In genomic region chr2:159243521-159243920, GRCh38 we compare ENCODE assay signal across 28 cellular contexts.
"Had no signal": no experiment of that assay in that cellular context is flagged by ENCODE, and none has a peak within 500 bp of the region (broad histone marks: within the 10 kb centered on the region; RNA-seq: fewer than 3 reads in every experiment).

No MANE protein-coding gene starts in this region.

- ATAC-seq: activated CD8-positive, alpha-beta memory T cell treated with anti-CD3 and anti-CD28 coated beads, Interleukin-2, amount 10 ng/mL, durations not matched to agents 7 days and 5 days; K562; Panc1; WTC11 had no signal

- DNase-seq: activated CD4-positive, alpha-beta T cell treated with anti-CD3 and anti-CD28 coated beads for 1 hour; activated CD4-positive, alpha-beta T cell treated with anti-CD3 and anti-CD28 coated beads, Interleukin-2, amount 10 ng/mL, durations not matched to agents 24 days and 14 days; activated CD4-positive, alpha-beta T cell treated with anti-CD3 and anti-CD28 coated beads, Interleukin-2, amount 50 U/mL, for 48 hours; activated CD8-positive, alpha-beta memory T cell treated with anti-CD3 and anti-CD28 coated beads, Interleukin-2, amount 10 ng/mL, durations not matched to agents 7 days and 5 days; activated effector memory CD4-positive, alpha-beta T cell treated with Interleukin-2 at 50 U/mL for 16 hours; activated naive CD4-positive, alpha-beta T cell treated with Interleukin-2 at 50 U/mL for 16 hours; activated T-cell treated with anti-CD3 and anti-CD28 coated beads, Interleukin-2, amount 50 U/mL, for 24 hours; amygdala; caudate nucleus; Karpas-422; NCI-H146; NCI-H187 treated with DMSO at 0.1 percent for 48 hours; NCI-H2081 treated with DMSO at 0.1 percent for 48 hours; NCI-H2171; NCI-H2227 treated with DMSO at 0.1 percent for 48 hours; NCI-H446 treated with DMSO at 0.1 percent for 48 hours; NCI-H524 treated with DMSO at 0.1 percent for 48 hours; NCI-H774; SHP77; T-helper 9 cell had no signal

- H3K27ac Mint-ChIP-seq: activated CD4-positive, alpha-beta T cell treated with anti-CD3 and anti-CD28 coated beads, Interleukin-2, amount 10 ng/mL, durations not matched to agents 24 days and 14 days; activated CD8-positive, alpha-beta memory T cell treated with anti-CD3 and anti-CD28 coated beads, Interleukin-2, amount 10 ng/mL, durations not matched to agents 7 days and 5 days; activated naive CD8-positive, alpha-beta T cell; activated T-cell treated with anti-CD3 and anti-CD28 coated beads, Interleukin-2, amount 50 U/mL, for 24 hours; activated T-helper 1 cell treated with anti-CD3 and anti-CD28 coated beads, Interleukin-12 subunit alpha, Interleukin-12 subunit beta, Interleukin-2, Interleukin-4 antibody, amounts not matched to agents 30 ng/mL and 10 ng/mL and 1 ng/mL, durations not matched to agents 14 hours and 24 hours and 36 hours; brain; T-helper 1 cell treated with Interleukin-12 subunit alpha and Interleukin-12 subunit beta and Interleukin-4 antibody, amounts not matched to agents 30 μg/mL and 1 μg/mL, for 36 hours; WTC11 had no signal

- H3K4me1 Mint-ChIP-seq: activated CD4-positive, alpha-beta T cell treated with anti-CD3 and anti-CD28 coated beads, Interleukin-2, amount 10 ng/mL, durations not matched to agents 24 days and 14 days; activated CD8-positive, alpha-beta memory T cell treated with anti-CD3 and anti-CD28 coated beads, Interleukin-2, amount 10 ng/mL, durations not matched to agents 7 days and 5 days; brain; WTC11 had no signal

- H3K27ac ChIP-seq: RWPE1 had no signal

- H3K27me3 Mint-ChIP-seq: activated CD4-positive, alpha-beta T cell treated with anti-CD3 and anti-CD28 coated beads, Interleukin-2, amount 10 ng/mL, durations not matched to agents 24 days and 14 days; activated CD8-positive, alpha-beta memory T cell treated with anti-CD3 and anti-CD28 coated beads, Interleukin-2, amount 10 ng/mL, durations not matched to agents 7 days and 5 days; activated naive CD8-positive, alpha-beta T cell; activated T-cell treated with anti-CD3 and anti-CD28 coated beads, Interleukin-2, amount 50 U/mL, for 24 hours had no signal

- H3K4me3 Mint-ChIP-seq: activated CD4-positive, alpha-beta T cell treated with anti-CD3 and anti-CD28 coated beads, Interleukin-2, amount 10 ng/mL, durations not matched to agents 24 days and 14 days; activated CD8-positive, alpha-beta memory T cell treated with anti-CD3 and anti-CD28 coated beads, Interleukin-2, amount 10 ng/mL, durations not matched to agents 7 days and 5 days; activated naive CD8-positive, alpha-beta T cell; activated T-cell treated with anti-CD3 and anti-CD28 coated beads, Interleukin-2, amount 50 U/mL, for 24 hours; activated T-helper 1 cell treated with anti-CD3 and anti-CD28 coated beads, Interleukin-12 subunit alpha, Interleukin-12 subunit beta, Interleukin-2, Interleukin-4 antibody, amounts not matched to agents 30 ng/mL and 10 ng/mL and 1 ng/mL, durations not matched to agents 14 hours and 24 hours and 36 hours; brain; T-helper 1 cell treated with Interleukin-12 subunit alpha and Interleukin-12 subunit beta and Interleukin-4 antibody, amounts not matched to agents 30 μg/mL and 1 μg/mL, for 36 hours; WTC11 had no signal

- H3K9me3 Mint-ChIP-seq: activated T-cell treated with anti-CD3 and anti-CD28 coated beads, Interleukin-2, amount 50 U/mL, for 24 hours had no signal

- H3K4me3 ChIP-seq: K562 had no signal
